Comparison of ENCODE assay signal across 8 cellular contexts in the genomic region with DNA sequence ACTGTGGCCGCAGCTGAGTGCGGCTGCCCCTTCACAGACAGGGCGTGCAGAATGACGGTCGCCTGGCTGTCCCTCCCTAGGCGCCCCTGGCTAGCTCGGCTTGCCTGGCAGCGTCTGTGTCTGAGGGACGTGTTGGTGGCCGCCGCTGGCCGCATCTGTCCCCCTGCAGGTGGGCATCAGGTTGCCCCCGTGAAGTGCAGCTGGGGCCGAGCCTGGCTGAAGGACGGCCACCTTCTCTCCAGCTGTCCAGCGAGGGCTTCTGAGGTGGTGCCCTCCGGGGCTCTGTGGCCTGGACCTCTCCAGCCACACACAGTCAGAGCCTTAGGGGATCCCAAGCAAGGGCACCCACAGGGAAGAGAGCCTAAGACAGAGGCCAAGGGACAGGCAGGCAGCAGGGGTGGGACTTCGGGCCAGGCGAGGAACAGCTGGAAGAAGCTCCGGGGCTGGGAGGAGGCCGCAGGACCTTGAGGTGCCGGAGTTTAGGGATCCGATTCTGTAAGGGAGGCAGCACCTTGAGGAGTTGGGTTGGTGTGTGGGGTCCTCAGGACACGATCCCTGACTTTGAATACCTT.
DNase-seq lines count a peak whose midpoint lies in the region; ATAC-seq and TF ChIP-seq lines count a peak whose summit lies in the region.

No MANE protein-coding gene starts in this region.

- WGBS in lung, 2 donors, result 59 to 60% methylated on average over 23 to 24 of the region's 24 CpGs
- WGBS in thyroid gland, 2 donors, result 73 to 80% methylated on average over 11 to 22 of the region's 24 CpGs

- peaks cover 4% of the 10 kb centered on the region for H3K4me1 Mint-ChIP-seq in activated CD8-positive, alpha-beta memory T cell treated with anti-CD3 and anti-CD28 coated beads, Interleukin-2, amount 10 ng/mL, durations not matched to agents 7 days and 5 days
- H3K4me1 Mint-ChIP-seq in MCF 10A (ENCODE audit: insufficient read depth, unreplicated experiment), result peaks cover 4% of the 10 kb centered on the region

- peaks cover 23% of the 10 kb centered on the region for H3K27me3 Mint-ChIP-seq in activated CD8-positive, alpha-beta memory T cell treated with anti-CD3 and anti-CD28 coated beads, Interleukin-2, amount 10 ng/mL, durations not matched to agents 7 days and 5 days
- no peaks in the 10 kb centered on the region for H3K27me3 Mint-ChIP-seq in MCF 10A (ENCODE audit: insufficient read depth, unreplicated experiment)

- peaks cover 2% of the 10 kb centered on the region for H3K36me3 Mint-ChIP-seq in activated CD8-positive, alpha-beta memory T cell treated with anti-CD3 and anti-CD28 coated beads, Interleukin-2, amount 10 ng/mL, durations not matched to agents 7 days and 5 days
- H3K36me3 Mint-ChIP-seq in MCF 10A (ENCODE audit: insufficient read depth, unreplicated experiment), result no peaks in the 10 kb centered on the region

- in situ Hi-C loops in GM13976 (cut with MboI; ENCODE audit: low sequenced_read_pairs, unreplicated experiment), result no loop called here

- H3K27ac Mint-ChIP-seq in activated CD8-positive, alpha-beta memory T cell treated with anti-CD3 and anti-CD28 coated beads, Interleukin-2, amount 10 ng/mL, durations not matched to agents 7 days and 5 days, result no peak overlapping the region
- peak overlapping the region; percentile 27 for H3K27ac Mint-ChIP-seq in MCF 10A (ENCODE audit: low read depth, unreplicated experiment)

- H3K9me3 Mint-ChIP-seq in activated CD8-positive, alpha-beta memory T cell treated with anti-CD3 and anti-CD28 coated beads, Interleukin-2, amount 10 ng/mL, durations not matched to agents 7 days and 5 days (ENCODE audit: low read depth), result no peaks in the 10 kb centered on the region
- peaks cover 7% of the 10 kb centered on the region for H3K9me3 Mint-ChIP-seq in MCF 10A (ENCODE audit: unreplicated experiment)

- H3K27ac ChIP-seq in lung (ENCODE audit: low read depth in 1 of 2, low read length in 1 of 2) (peak overlapping the region; percentile 39 to 95), thyroid gland (peak overlapping the region; percentile 84 to 96 (median 87))

- TF ChIP-seq CTCF in MCF 10A (IDR thresholded peaks at IDR 0.05; ENCODE audit: unreplicated experiment), result no peak
- TF ChIP-seq CTCF in lung (IDR thresholded peaks at IDR 0.05; ENCODE audit: control extremely low read depth, extremely low read depth), result no peak
- no peak for TF ChIP-seq CTCF in thyroid gland (IDR thresholded peaks at IDR 0.05)
- no peak for TF ChIP-seq CTCF in GM13976 (IDR thresholded peaks at IDR 0.05; ENCODE audit: borderline replicate concordance, control extremely low read depth, extremely low read depth, insufficient read depth, missing control alignments)

- no peak overlapping the region for H3K4me3 ChIP-seq in lung
- peak overlapping the region in 1 of 3 donors; percentile 59 for H3K4me3 ChIP-seq in thyroid gland (replicated peaks in 1 of 3)

- TF ChIP-seq POLR2A in thyroid gland (IDR thresholded peaks at IDR 0.05), result no peak

- CTCF ChIA-PET in activated CD8-positive, alpha-beta memory T cell treated with anti-CD3 and anti-CD28 coated beads, Interleukin-2, amount 10 ng/mL, durations not matched to agents 7 days and 5 days (lab: Charles Lee), result interaction anchor here (0.8 to 1.6 kb wide), 2 partner anchors 72 to 73 kb away, joined by 3 to 16 read pairs; no protein-coding TSS in a partner anchor
- CTCF ChIA-PET in MCF 10A (lab: Yijun Ruan, JAX), result interaction anchor here (0.9 to 1.6 kb wide), 6 partner anchors 9 to 74 kb away, joined by 3 to 5 read pairs (median 4); no protein-coding TSS in a partner anchor

- intact Hi-C loops in MCF 10A (cut with micrococcal nuclease), result no loop called here
- intact Hi-C loops in thyroid gland (cut with DNase I), result no loop called here

- peak overlapping the region; percentile 84 for H3K4me3 Mint-ChIP-seq in activated CD8-positive, alpha-beta memory T cell treated with anti-CD3 and anti-CD28 coated beads, Interleukin-2, amount 10 ng/mL, durations not matched to agents 7 days and 5 days
- peak overlapping the region; percentile 72 for H3K4me3 Mint-ChIP-seq in MCF 10A (ENCODE audit: unreplicated experiment)

- no peak for ATAC-seq in activated CD8-positive, alpha-beta memory T cell treated with anti-CD3 and anti-CD28 coated beads, Interleukin-2, amount 10 ng/mL, durations not matched to agents 7 days and 5 days
- no peak for ATAC-seq in lung (ENCODE audit: insufficient read depth, low FRiP score)

- peaks cover 0 to 4% of the 10 kb centered on the region in 2 donors for H3K4me1 ChIP-seq in lung (ENCODE audit: control insufficient read depth in 2 of 2, insufficient read depth in 2 of 2, low read length in 2 of 2)
- peaks cover 7 to 14% of the 10 kb centered on the region in 2 donors for H3K4me1 ChIP-seq in thyroid gland

- H3K36me3 ChIP-seq in lung (ENCODE audit: control insufficient read depth in 2 of 2, insufficient read depth in 2 of 2, low read length in 2 of 2), result no peaks in the 10 kb centered on the region
- H3K36me3 ChIP-seq in thyroid gland, result no peaks in the 10 kb centered on the region

- H3K27me3 ChIP-seq in lung (ENCODE audit: control insufficient read depth, insufficient read depth) (no peaks in the 10 kb centered on the region), thyroid gland (no peaks in the 10 kb centered on the region)

- POLR2A ChIA-PET in MCF 10A (lab: Yijun Ruan, JAX), result interaction anchor here (0.7 to 2.8 kb wide), 7 partner anchors 9 to 77 kb away, joined by 3 to 50 read pairs (median 8); no protein-coding TSS in a partner anchor

- H3K9me3 ChIP-seq in lung (ENCODE audit: control insufficient read depth in 2 of 2, insufficient read depth in 1 of 2, low read length in 1 of 2), result peaks cover 0 to 2% of the 10 kb centered on the region in 2 donors
- H3K9me3 ChIP-seq in thyroid gland, result no peaks in the 10 kb centered on the region

- DNase-seq in activated CD8-positive, alpha-beta memory T cell treated with anti-CD3 and anti-CD28 coated beads, Interleukin-2, amount 10 ng/mL, durations not matched to agents 7 days and 5 days, result no peak
- DNase-seq in activated CD8-positive, alpha-beta memory T cell treated with anti-CD3 and anti-CD28 coated beads, Interleukin-2, amount 50 U/mL, for 4 hours, result no peak
- DNase-seq in MCF 10A (ENCODE audit: unreplicated experiment), result no peak
- no peak for DNase-seq in lung (ENCODE audit: low spot score)
- DNase-seq in thyroid gland, result no peak
- no peak for DNase-seq in NCI-H446 (lab: John Stamatoyannopoulos, UW)
- no peak for DNase-seq in NCI-H1048 (lab: John Stamatoyannopoulos, UW)
- DNase-seq in GM13976 (ENCODE audit: low spot score), result no peak

- BruUV-seq in MCF 10A (replicated peaks; lab: Mats Ljungman, UMichigan), result no TSS peak
